Comparison of ENCODE assay signal across 9 cellular contexts in the genomic region with DNA sequence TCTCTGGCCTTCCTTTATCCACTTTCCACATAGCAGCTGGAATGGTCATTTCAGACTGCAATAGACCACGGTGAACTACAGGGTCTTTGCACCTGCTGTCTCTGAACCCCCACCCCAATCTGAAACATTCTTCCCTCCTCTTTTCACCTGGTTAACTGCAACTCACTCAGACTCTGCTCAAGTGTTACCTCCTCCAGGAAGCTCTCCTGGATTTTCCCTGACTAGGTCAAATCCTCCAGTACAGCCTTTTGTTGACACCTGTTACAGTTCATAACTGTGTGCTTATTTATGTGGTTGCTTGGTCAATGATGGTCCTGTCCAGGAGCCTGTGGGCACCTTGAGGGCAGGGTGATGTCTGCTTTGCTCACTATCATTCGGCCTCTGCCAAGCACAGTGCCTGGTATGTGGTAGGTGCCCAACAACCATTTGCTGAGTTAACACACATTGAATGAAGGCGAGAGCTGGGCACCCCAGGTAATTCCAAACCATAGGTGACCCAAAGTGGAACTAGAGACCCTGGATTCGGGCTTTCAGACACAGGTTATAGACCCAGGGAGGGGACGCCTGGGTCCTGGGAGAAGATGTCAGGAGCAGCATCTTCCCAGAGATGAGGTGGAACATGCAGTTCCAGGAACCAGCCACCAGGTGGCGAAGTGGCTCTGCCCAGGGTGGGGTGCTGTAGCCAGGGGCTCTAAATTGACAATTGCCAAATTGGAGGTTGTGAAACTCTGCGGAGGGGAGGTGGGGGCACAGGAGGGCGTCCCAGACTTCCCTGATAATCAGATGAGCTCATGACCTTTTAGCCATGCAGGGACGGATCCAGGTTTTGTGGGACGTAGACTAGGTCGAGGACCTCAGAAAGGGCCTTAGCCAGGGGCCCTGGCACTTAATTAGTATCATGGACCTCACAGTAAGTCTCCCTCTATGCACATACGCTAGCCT. TPM values are rescaled to one million over a fixed set of nuclear protein-coding genes. Genes with fewer than 3 reads are reported as not detected.
A peak's percentile ranks its signal among the peaks of the same experiment; 100 is the strongest.
DNase-seq lines count a peak whose midpoint lies in the region; ATAC-seq, FAIRE-seq and TF ChIP-seq lines count a peak whose summit lies in the region.
"Had no signal": no experiment of that assay in that cellular context is flagged by ENCODE, and none has a peak within 500 bp of the region (broad histone marks: within the 10 kb centered on the region; RNA-seq: fewer than 3 reads in every experiment).

No MANE protein-coding gene starts in this region.

- H3K36me3 ChIP-seq in HEK293 (ENCODE audit: control insufficient read depth in 2 of 2, insufficient read depth in 1 of 2, low read length in 2 of 2), result no peaks in the 10 kb centered on the region
- H3K36me3 ChIP-seq in Panc1 (ENCODE audit: control insufficient read depth, insufficient read depth, low read length), result no peaks in the 10 kb centered on the region
- H3K36me3 ChIP-seq in thoracic aorta, result no peaks in the 10 kb centered on the region

- H3K27me3 ChIP-seq in Panc1 (ENCODE audit: control insufficient read depth, insufficient read depth, low read length), result no peaks in the 10 kb centered on the region
- H3K27me3 ChIP-seq in thoracic aorta (replicated peaks; ENCODE audit: insufficient read depth), result no peaks in the 10 kb centered on the region

- in situ Hi-C loops in Panc1 (cut with HindIII; ENCODE audit: low pct_unique_long_range_greater_than_20kb, low sequenced_read_pairs), result no loop called here

- no peaks in the 10 kb centered on the region for H3K9me3 ChIP-seq in HEK293 (ENCODE audit: control insufficient read depth, insufficient read depth, low read depth, low read length)
- no peaks in the 10 kb centered on the region for H3K9me3 ChIP-seq in Panc1 (ENCODE audit: control insufficient read depth, insufficient read depth, low read depth, low read length)
- H3K9me3 ChIP-seq in thoracic aorta, result no peaks in the 10 kb centered on the region

- intact Hi-C loops in Panc1 (cut with micrococcal nuclease; ENCODE audit: unreplicated experiment), result loop anchor here (1.0 kb wide), 1 partner anchor 40 kb away; no protein-coding TSS in a partner anchor

- H3K4me3 ChIP-seq in HEK293 (ENCODE audit: low read depth, low read length) (no peak overlapping the region), Panc1 (ENCODE audit: low read depth in 2 of 2, low read length in 2 of 2) (no peak overlapping the region), thoracic aorta (no peak overlapping the region)

- TF ChIP-seq CTCF in C4-2B (conservative IDR thresholded peaks at IDR 0.05), result peak; percentile 92
- TF ChIP-seq CTCF in HEK293 (tag by site-specific recombination; IDR thresholded peaks at IDR 0.05), result peak; percentile 75
- TF ChIP-seq CTCF in Panc1 (IDR thresholded peaks at IDR 0.05), result peak; percentile 96
- TF ChIP-seq CTCF in omental fat pad (IDR thresholded peaks at IDR 0.05), result peak in 2 of 3 donors; percentile 69 to 91
- peak; percentile 97 for TF ChIP-seq CTCF in thoracic aorta (IDR thresholded peaks at IDR 0.05)

- no TSS peak for BruUV-seq in Panc1 (replicated peaks; lab: Mats Ljungman, UMichigan)

- H3K27ac ChIP-seq in C4-2B, result no peak overlapping the region
- H3K27ac ChIP-seq in HEK293 (ENCODE audit: extremely low read depth, low read depth, low read length), result no peak overlapping the region
- H3K27ac ChIP-seq in Panc1 (ENCODE audit: low read length), result no peak overlapping the region
- H3K27ac ChIP-seq in thoracic aorta, result no peak overlapping the region

- H3K4me1 ChIP-seq in HEK293 (ENCODE audit: control insufficient read depth, insufficient read depth, low read length) (no peaks in the 10 kb centered on the region), Panc1 (ENCODE audit: control insufficient read depth, insufficient read depth, low read length) (no peaks in the 10 kb centered on the region), thoracic aorta (ENCODE audit: control insufficient read depth in 1 of 2, low read depth in 2 of 2) (no peaks in the 10 kb centered on the region)

- CTCF ChIA-PET in HEK293 (lab: Yijun Ruan, JAX), result interaction anchor here (0.5 to 5.0 kb wide), 41 partner anchors 9 to 654 kb away, joined by 3 to 131 read pairs (median 5); a partner anchor contains a TSS
- CTCF ChIA-PET in Panc1 (lab: Charles Lee), result interaction anchor here (0.6 to 1.2 kb wide), 4 partner anchors 40 to 105 kb away, joined by 3 to 17 read pairs (median 4); no protein-coding TSS in a partner anchor

- POLR2A ChIA-PET in HEK293 (lab: Yijun Ruan, JAX), result no interaction called here
- POLR2A ChIA-PET in Panc1 (lab: Charles Lee), result no interaction called here

- peak; percentile 90 for ATAC-seq in Panc1
- ATAC-seq in omental fat pad (ENCODE audit: low FRiP score), result peak; percentile 58
- ATAC-seq in thoracic aorta (ENCODE audit: insufficient number of reproducible peaks, low FRiP score, low read depth), result peak; percentile 62
- no peak for ATAC-seq in HG03097 (IDR thresholded peaks at IDR 0.05; ENCODE audit: low FRiP score, unreplicated experiment)

- DNase-seq in Panc1 (ENCODE audit: low read depth, low spot score), result peak; percentile 47
- DNase-seq in activated T-helper 9 cell treated with anti-CD3 and anti-CD28 coated beads, Interleukin-2, amount 50 U/mL, for 16 hours (ENCODE audit: low read depth), result peak; percentile 51
- DNase-seq in frontal cortex (ENCODE audit: low spot score in 2 of 2), result peak; percentile 71 to 82
- peak; percentile 56 for DNase-seq in omental fat pad (ENCODE audit: low spot score)
- peak; percentile 26 for DNase-seq in thoracic aorta (ENCODE audit: low spot score)

- no peak for FAIRE-seq in frontal cortex (lab: Jason Lieb, UNC)

TF ChIP-seq in HEK293, 187 proteins besides CTCF, POLR2A, EP300 and RAD21:
- TF ChIP-seq, protein P1, sequence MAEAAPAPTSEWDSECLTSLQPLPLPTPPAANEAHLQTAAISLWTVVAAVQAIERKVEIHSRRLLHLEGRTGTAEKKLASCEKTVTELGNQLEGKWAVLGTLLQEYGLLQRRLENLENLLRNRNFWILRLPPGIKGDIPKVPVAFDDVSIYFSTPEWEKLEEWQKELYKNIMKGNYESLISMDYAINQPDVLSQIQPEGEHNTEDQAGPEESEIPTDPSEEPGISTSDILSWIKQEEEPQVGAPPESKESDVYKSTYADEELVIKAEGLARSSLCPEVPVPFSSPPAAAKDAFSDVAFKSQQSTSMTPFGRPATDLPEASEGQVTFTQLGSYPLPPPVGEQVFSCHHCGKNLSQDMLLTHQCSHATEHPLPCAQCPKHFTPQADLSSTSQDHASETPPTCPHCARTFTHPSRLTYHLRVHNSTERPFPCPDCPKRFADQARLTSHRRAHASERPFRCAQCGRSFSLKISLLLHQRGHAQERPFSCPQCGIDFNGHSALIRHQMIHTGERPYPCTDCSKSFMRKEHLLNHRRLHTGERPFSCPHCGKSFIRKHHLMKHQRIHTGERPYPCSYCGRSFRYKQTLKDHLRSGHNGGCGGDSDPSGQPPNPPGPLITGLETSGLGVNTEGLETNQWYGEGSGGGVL (tag by site-specific recombination; IDR thresholded peaks at IDR 0.05), result no peak
- TF ChIP-seq KLF8 (tag by site-specific recombination; IDR thresholded peaks at IDR 0.05) (peak; percentile 39; the same call in 1 of the 2 replicates), ZNF335 (tag by site-specific recombination; conservative IDR thresholded peaks at IDR 0.05) (peak; percentile 74), ZNF2 (tag by site-specific recombination; IDR thresholded peaks at IDR 0.05) (peak; percentile 68; the same call in 1 of the 2 replicates), ZNF654 (tag by site-specific recombination; IDR thresholded peaks at IDR 0.05; ENCODE audit: low read depth) (peak; percentile 79), ZBTB48 (tag by site-specific recombination; IDR thresholded peaks at IDR 0.05) (peak; percentile 34; the same call in 1 of the 2 replicates), ZXDB (tag by site-specific recombination; IDR thresholded peaks at IDR 0.05) (no peak), SCRT2 (tag by site-specific recombination; IDR thresholded peaks at IDR 0.05) (peak; percentile 44; the same call in 1 of the 2 replicates)
- TF ChIP-seq, protein P2, sequence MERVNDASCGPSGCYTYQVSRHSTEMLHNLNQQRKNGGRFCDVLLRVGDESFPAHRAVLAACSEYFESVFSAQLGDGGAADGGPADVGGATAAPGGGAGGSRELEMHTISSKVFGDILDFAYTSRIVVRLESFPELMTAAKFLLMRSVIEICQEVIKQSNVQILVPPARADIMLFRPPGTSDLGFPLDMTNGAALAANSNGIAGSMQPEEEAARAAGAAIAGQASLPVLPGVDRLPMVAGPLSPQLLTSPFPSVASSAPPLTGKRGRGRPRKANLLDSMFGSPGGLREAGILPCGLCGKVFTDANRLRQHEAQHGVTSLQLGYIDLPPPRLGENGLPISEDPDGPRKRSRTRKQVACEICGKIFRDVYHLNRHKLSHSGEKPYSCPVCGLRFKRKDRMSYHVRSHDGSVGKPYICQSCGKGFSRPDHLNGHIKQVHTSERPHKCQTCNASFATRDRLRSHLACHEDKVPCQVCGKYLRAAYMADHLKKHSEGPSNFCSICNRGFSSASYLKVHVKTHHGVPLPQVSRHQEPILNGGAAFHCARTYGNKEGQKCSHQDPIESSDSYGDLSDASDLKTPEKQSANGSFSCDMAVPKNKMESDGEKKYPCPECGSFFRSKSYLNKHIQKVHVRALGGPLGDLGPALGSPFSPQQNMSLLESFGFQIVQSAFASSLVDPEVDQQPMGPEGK (tag by site-specific recombination; IDR thresholded peaks at IDR 0.05), result peak; percentile 54; the same call in 1 of the 2 replicates
- TF ChIP-seq, protein P3, sequence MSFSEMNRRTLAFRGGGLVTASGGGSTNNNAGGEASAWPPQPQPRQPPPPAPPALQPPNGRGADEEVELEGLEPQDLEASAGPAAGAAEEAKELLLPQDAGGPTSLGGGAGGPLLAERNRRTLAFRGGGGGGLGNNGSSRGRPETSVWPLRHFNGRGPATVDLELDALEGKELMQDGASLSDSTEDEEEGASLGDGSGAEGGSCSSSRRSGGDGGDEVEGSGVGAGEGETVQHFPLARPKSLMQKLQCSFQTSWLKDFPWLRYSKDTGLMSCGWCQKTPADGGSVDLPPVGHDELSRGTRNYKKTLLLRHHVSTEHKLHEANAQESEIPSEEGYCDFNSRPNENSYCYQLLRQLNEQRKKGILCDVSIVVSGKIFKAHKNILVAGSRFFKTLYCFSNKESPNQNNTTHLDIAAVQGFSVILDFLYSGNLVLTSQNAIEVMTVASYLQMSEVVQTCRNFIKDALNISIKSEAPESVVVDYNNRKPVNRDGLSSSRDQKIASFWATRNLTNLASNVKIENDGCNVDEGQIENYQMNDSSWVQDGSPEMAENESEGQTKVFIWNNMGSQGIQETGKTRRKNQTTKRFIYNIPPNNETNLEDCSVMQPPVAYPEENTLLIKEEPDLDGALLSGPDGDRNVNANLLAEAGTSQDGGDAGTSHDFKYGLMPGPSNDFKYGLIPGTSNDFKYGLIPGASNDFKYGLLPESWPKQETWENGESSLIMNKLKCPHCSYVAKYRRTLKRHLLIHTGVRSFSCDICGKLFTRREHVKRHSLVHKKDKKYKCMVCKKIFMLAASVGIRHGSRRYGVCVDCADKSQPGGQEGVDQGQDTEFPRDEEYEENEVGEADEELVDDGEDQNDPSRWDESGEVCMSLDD (tag by site-specific recombination; IDR thresholded peaks at IDR 0.05), result 0 out of 2 replicates have a peak, but pooled peaks have one; percentile 35

RNA-seq across cellular contexts. Expression of a gene that starts 28.1 kb away (rescaled TPM):
- 0.44 TPM for total RNA-seq in Panc1 (2021; ENCODE audit: unreplicated experiment)
- 0.58 TPM for polyA plus RNA-seq in Panc1 (2012; ENCODE audit: insufficient read length)
- total RNA-seq in frontal cortex, result not detected
- 1 to 10 TPM; 1.2 to 2.4 (median 1.6) TPM for total RNA-seq in omental fat pad
- total RNA-seq in thoracic aorta, result 1 to 10 TPM; 2.0 to 5.7 TPM
- polyA plus RNA-seq: IgD-negative memory B cell had no signal

Comparison
In these comparisons a context has a peak if more than half of its experiments do, and no peak if none do; other contexts are left out.
1. DNase-seq: peak in every context shown above with its lines; median percentile 76 in frontal cortex; 56 in omental fat pad; 51 in activated T-helper 9 cell treated with anti-CD3 and anti-CD28 coated beads, Interleukin-2, amount 50 U/mL, for 16 hours; 47 in Panc1; 26 in thoracic aorta.